Comparison of ENCODE assay signal across 7 cellular contexts in genomic region chr13:24511019-24511823, GRCh38. TPM values are rescaled to one million over a fixed set of nuclear protein-coding genes. Genes with fewer than 3 reads are reported as not detected.
DNase-seq lines count a peak whose midpoint lies in the region; ATAC-seq lines count a peak whose summit lies in the region.

No MANE protein-coding gene starts in this region.

- DNase-seq in RPMI8226 (peak; percentile 69), left ventricle myocardium superior (no peak), sciatic nerve (ENCODE audit: low spot score) (no peak)
- peak; percentile 73 for DNase-seq in activated naive CD4-positive, alpha-beta T cell treated with anti-CD3 and anti-CD28 coated beads, Interleukin-2, amount 50 U/mL, for 16 hours

- intact Hi-C loops in left ventricle myocardium superior (cut with micrococcal nuclease) (no loop called here), sciatic nerve (cut with DNase I) (no loop called here)

- ATAC-seq in GM18511 (IDR thresholded peaks at IDR 0.05; ENCODE audit: unreplicated experiment) (peak; percentile 60), HG03066 (IDR thresholded peaks at IDR 0.05; ENCODE audit: low read depth, unreplicated experiment) (peak; percentile 34), left ventricle myocardium superior (peak; percentile 12), sciatic nerve (peak; percentile 30), GM21360 (IDR thresholded peaks at IDR 0.05; ENCODE audit: unreplicated experiment) (no peak)

RNA-seq across cellular contexts. Expression of gene PARP4, which starts 1.4 kb away (rescaled TPM):
- total RNA-seq in left ventricle myocardium superior (25.6 TPM), sciatic nerve (49.0 TPM)

Comparison
In these comparisons a context has a peak if more than half of its experiments do, and no peak if none do; other contexts are left out.
1. DNase-seq: peak in RPMI8226 (single experiment) and activated naive CD4-positive, alpha-beta T cell treated with anti-CD3 and anti-CD28 coated beads, Interleukin-2, amount 50 U/mL, for 16 hours (single experiment); none in left ventricle myocardium superior (single experiment) and sciatic nerve (single experiment).